In genomic region chr18:13433088-13433487, GRCh38 we compare ENCODE assay signal across 24 cellular contexts.
"Had no signal": no experiment of that assay in that cellular context is flagged by ENCODE, and none has a peak within 500 bp of the region (broad histone marks: within the 10 kb centered on the region; RNA-seq: fewer than 3 reads in every experiment).

No MANE protein-coding gene starts in this region.

- H3K36me3 Mint-ChIP-seq: natural killer cell had no signal

- H3K9me3 ChIP-seq: adrenal gland, colonic mucosa, esophagus squamous epithelium, gastroesophageal sphincter, right atrium auricular region, suprapubic skin, transverse colon, vagina had no signal

- H3K27ac ChIP-seq: adrenal gland, colonic mucosa, dorsolateral prefrontal cortex, esophagus squamous epithelium, right atrium auricular region, suprapubic skin, transverse colon, vagina had no signal

- ATAC-seq: effector memory CD8-positive, alpha-beta T cell; gastroesophageal sphincter; left cardiac atrium; natural killer cell had no signal

- DNase-seq: activated CD4-positive, alpha-beta T cell treated with anti-CD3 and anti-CD28 coated beads, Interleukin-2, amount 50 U/mL, for 4 hours; activated CD4-positive, CD25-positive, alpha-beta regulatory T cell treated with anti-CD3 and anti-CD28 coated beads, Interleukin-2, amount 50 U/mL, for 72 hours; activated effector memory CD4-positive, alpha-beta T cell treated with Interleukin-2 at 50 U/mL for 16 hours; activated naive CD4-positive, alpha-beta T cell treated with anti-CD3 and anti-CD28 coated beads, Interleukin-2, amount 50 U/mL, for 16 hours; adrenal gland; colonic mucosa; dorsolateral prefrontal cortex; effector memory CD8-positive, alpha-beta T cell; esophagus squamous epithelium; hypothalamus; islet precursor cell; left cardiac atrium; midbrain; natural killer cell; stimulated activated CD4-positive, alpha-beta T cell treated with anti-CD3 and anti-CD28 coated beads, Interleukin-4, amount 100 ng/mL, for 24 hours; SW 1271; transverse colon had no signal

- H3K9me3 Mint-ChIP-seq: central memory CD8-positive, alpha-beta T cell; effector memory CD8-positive, alpha-beta T cell; natural killer cell; stimulated activated naive CD8-positive, alpha-beta T cell treated with anti-CD3 and anti-CD28 coated beads, Interleukin-15, Interleukin-2, amounts not matched to agents 100 ng/mL and 50 ng/mL, for 24 hours had no signal

- H3K36me3 ChIP-seq: adrenal gland, colonic mucosa, esophagus squamous epithelium, gastroesophageal sphincter, right atrium auricular region, suprapubic skin, transverse colon, vagina had no signal

- H3K27me3 ChIP-seq: adrenal gland, colonic mucosa, dorsolateral prefrontal cortex, esophagus squamous epithelium, gastroesophageal sphincter, right atrium auricular region, suprapubic skin, transverse colon, vagina had no signal

- H3K27ac Mint-ChIP-seq: natural killer cell; progenitor cell of endocrine pancreas; stimulated activated naive CD8-positive, alpha-beta T cell treated with anti-CD3 and anti-CD28 coated beads, Interleukin-15, Interleukin-2, amounts not matched to agents 100 ng/mL and 50 ng/mL, for 24 hours had no signal

- H3K4me3 Mint-ChIP-seq: central memory CD8-positive, alpha-beta T cell; effector memory CD8-positive, alpha-beta T cell; natural killer cell; stimulated activated naive CD8-positive, alpha-beta T cell treated with anti-CD3 and anti-CD28 coated beads, Interleukin-15, Interleukin-2, amounts not matched to agents 100 ng/mL and 50 ng/mL, for 24 hours had no signal

- H3K27me3 Mint-ChIP-seq: central memory CD8-positive, alpha-beta T cell; effector memory CD8-positive, alpha-beta T cell; stimulated activated naive CD8-positive, alpha-beta T cell treated with anti-CD3 and anti-CD28 coated beads, Interleukin-15, Interleukin-2, amounts not matched to agents 100 ng/mL and 50 ng/mL, for 24 hours had no signal

- H3K4me1 ChIP-seq: colonic mucosa, transverse colon had no signal

- H3K4me3 ChIP-seq: adrenal gland, colonic mucosa, dorsolateral prefrontal cortex, esophagus squamous epithelium, gastroesophageal sphincter, right atrium auricular region, suprapubic skin, transverse colon, vagina had no signal
